Comparison of ENCODE assay signal across 8 cellular contexts in genomic region chr12:92080390-92081285, GRCh38.
DNase-seq lines count a peak whose midpoint lies in the region; ATAC-seq, FAIRE-seq and TF ChIP-seq lines count a peak whose summit lies in the region.

No MANE protein-coding gene starts in this region.

- peak; percentile 73 for DNase-seq in DND-41
- no peak for DNase-seq in K562 (ENCODE audit: extremely low read depth in 1 of 4, low spot score in 3 of 4)
- no peak for DNase-seq in osteocyte (ENCODE audit: extremely low spot score, unreplicated experiment)
- no peak for DNase-seq in HUDEP-2 (lab: John Stamatoyannopoulos, UW; ENCODE audit: unreplicated experiment in 76 of 76)
- no peak for DNase-seq in NCI-H146 (lab: John Stamatoyannopoulos, UW)
- DNase-seq in DMS 273 (lab: John Stamatoyannopoulos, UW; ENCODE audit: unreplicated experiment), result no peak

- no peak for TF ChIP-seq RAD21 in K562 (CRISPR knock-in tag; conservative IDR thresholded peaks at IDR 0.05 in 1 of 2, IDR thresholded peaks at IDR 0.05 in 1 of 2)

- no peaks in the 10 kb centered on the region for H4K20me1 ChIP-seq in DND-41 (ENCODE audit: insufficient read depth, low read length)
- no peaks in the 10 kb centered on the region for H4K20me1 ChIP-seq in Loucy (ENCODE audit: insufficient read depth, low read length, poor library complexity, severe bottlenecking)
- no peaks in the 10 kb centered on the region for H4K20me1 ChIP-seq in K562 (replicated peaks; ENCODE audit: control insufficient read depth, insufficient read depth, low read length)

- H2AFZ ChIP-seq in DND-41 (ENCODE audit: low read depth, low read length) (peak overlapping the region; percentile 51), Loucy (ENCODE audit: low read length) (peak overlapping the region; percentile 40; the same call in 1 of the 2 replicates), K562 (ENCODE audit: low read depth, low read length) (peak overlapping the region; percentile 68)

- H3K9me1 ChIP-seq in K562 (ENCODE audit: control insufficient read depth, insufficient read depth, low read length), result no peaks in the 10 kb centered on the region

- TF ChIP-seq CTCF in DND-41 (IDR thresholded peaks at IDR 0.05; ENCODE audit: borderline replicate concordance, extremely low read depth, low read length, poor library complexity, severe bottlenecking) (no peak), Loucy (conservative IDR thresholded peaks at IDR 0.05; ENCODE audit: low read length) (no peak), K562 (IDR thresholded peaks at IDR 0.05 in 2 of 3, conservative IDR thresholded peaks at IDR 0.05 in 1 of 3; ENCODE audit: insufficient read depth in 2 of 3, low read depth in 1 of 3, low read length in 3 of 3) (no peak), osteocyte (IDR thresholded peaks at IDR 0.05) (no peak)

- peak overlapping the region; percentile 9 for H3K4me3 Mint-ChIP-seq in osteocyte (ENCODE audit: unreplicated experiment)

- H3K9me3 ChIP-seq in DND-41 (ENCODE audit: insufficient read depth, low read length, severe bottlenecking), result no peaks in the 10 kb centered on the region
- no peaks in the 10 kb centered on the region for H3K9me3 ChIP-seq in Loucy (ENCODE audit: insufficient read depth, low read depth, low read length)
- no peaks in the 10 kb centered on the region for H3K9me3 ChIP-seq in K562 (replicated peaks; ENCODE audit: control insufficient read depth, insufficient read depth, low read depth, low read length)

- in situ Hi-C loops in K562 (cut with MboI), result no loop called here

- H3K79me2 ChIP-seq in DND-41 (ENCODE audit: insufficient read depth, low read length) (peaks cover 27% of the 10 kb centered on the region), Loucy (ENCODE audit: insufficient read depth, low read length) (no peaks in the 10 kb centered on the region), K562 (ENCODE audit: control insufficient read depth, insufficient read depth, low read length) (no peaks in the 10 kb centered on the region)

- BruUV-seq in K562 (replicated peaks; lab: Mats Ljungman, UMichigan), result no TSS peak

- H3K9ac ChIP-seq in DND-41 (ENCODE audit: low read depth, low read length) (peak overlapping the region; percentile 52), Loucy (ENCODE audit: low read depth, low read length, poor library complexity, severe bottlenecking) (no peak overlapping the region), K562 (ENCODE audit: insufficient read depth in 1 of 2, low read depth in 2 of 2, low read length in 2 of 2) (no peak overlapping the region)

- peak overlapping the region; percentile 6 to 44; a peak in 2 of 4 replicates for H3K4me3 ChIP-seq in DND-41 (ENCODE audit: low read depth in 1 of 2, low read length in 2 of 2)
- no peak overlapping the region for H3K4me3 ChIP-seq in Loucy (ENCODE audit: low read length, poor library complexity, severe bottlenecking)
- H3K4me3 ChIP-seq in K562, result no peak overlapping the region

- CTCF ChIA-PET in K562 (lab: Yijun Ruan, JAX; ENCODE audit: low intra/inter-chr PET ratio), result no interaction called here

- no peak for TF ChIP-seq EP300 in K562 (IDR thresholded peaks at IDR 0.05; ENCODE audit: low read length)

- no peak for TF ChIP-seq POLR2A in K562 (conservative IDR thresholded peaks at IDR 0.05)

- peak overlapping the region; percentile 68 for H3K4me2 ChIP-seq in DND-41 (ENCODE audit: insufficient read depth, low read length)
- H3K4me2 ChIP-seq in Loucy (ENCODE audit: low read depth, low read length, poor library complexity, severe bottlenecking), result peak overlapping the region; percentile 15
- peak overlapping the region; percentile 35; the same call in 1 of the 2 replicates for H3K4me2 ChIP-seq in K562 (ENCODE audit: insufficient read depth, low read length)

- no peak for FAIRE-seq in K562 (lab: Jason Lieb, UNC)

- H3K9me2 ChIP-seq in Loucy (replicated peaks; ENCODE audit: low read depth, low read length), result no peaks in the 10 kb centered on the region

- no peaks in the 10 kb centered on the region for H3K9me3 Mint-ChIP-seq in osteocyte (ENCODE audit: unreplicated experiment)

- peak; percentile 98 for ATAC-seq in DND-41 (ENCODE audit: insufficient read depth, low read depth)
- ATAC-seq in GM21717 (IDR thresholded peaks at IDR 0.05; ENCODE audit: unreplicated experiment), result peak; percentile 69
- ATAC-seq in K562, result no peak

- intact Hi-C loops in K562 (cut with micrococcal nuclease), result no loop called here

- H3K27me3 Mint-ChIP-seq in osteocyte (ENCODE audit: unreplicated experiment), result no peaks in the 10 kb centered on the region

- no peaks in the 10 kb centered on the region for H3K36me3 Mint-ChIP-seq in osteocyte (ENCODE audit: unreplicated experiment)

- H3K27me3 ChIP-seq in DND-41 (ENCODE audit: insufficient read depth, low read length, poor library complexity) (no peaks in the 10 kb centered on the region), Loucy (ENCODE audit: insufficient read depth, low read length, poor library complexity, severe bottlenecking) (no peaks in the 10 kb centered on the region), K562 (ENCODE audit: control insufficient read depth in 2 of 2, insufficient read depth in 2 of 2, low read length in 2 of 2) (no peaks in the 10 kb centered on the region)

- H3K27ac ChIP-seq in DND-41 (ENCODE audit: low read length), result peak overlapping the region; percentile 94
- no peak overlapping the region for H3K27ac ChIP-seq in K562 (ENCODE audit: extremely low read depth, low read depth, low read length)

- H3K4me1 ChIP-seq in DND-41 (ENCODE audit: insufficient read depth, low read length), result peaks cover 50% of the 10 kb centered on the region
- peaks cover 7% of the 10 kb centered on the region for H3K4me1 ChIP-seq in Loucy (ENCODE audit: insufficient read depth, low read length, poor library complexity, severe bottlenecking)
- H3K4me1 ChIP-seq in K562 (replicated peaks in 1 of 2; ENCODE audit: control insufficient read depth in 2 of 2, insufficient read depth in 2 of 2, low read length in 2 of 2), result peaks cover 0 to 44% of the 10 kb centered on the region in 2 experiments; a peak in 3 of 5 replicates

- POLR2A ChIA-PET in K562 (lab: Yijun Ruan, JAX), result interaction anchor here (1.8 kb wide), 1 partner anchor 65 kb away, joined by 5 read pairs; the partner anchor contains the start of gene BTG1

- no peaks in the 10 kb centered on the region for H3F3A ChIP-seq in Loucy (ENCODE audit: low read depth)

- peak overlapping the region; percentile 85 for H3K27ac Mint-ChIP-seq in osteocyte (ENCODE audit: unreplicated experiment)

- peaks cover 81% of the 10 kb centered on the region for H3K4me1 Mint-ChIP-seq in osteocyte (ENCODE audit: unreplicated experiment)

- 43% methylated on average over 7 of the region's 7 CpGs for WGBS in K562 (ENCODE audit: insufficient coverage, low coverage, missing lambda C conversion rate)

- H3K36me3 ChIP-seq in DND-41 (ENCODE audit: insufficient read depth, low read length) (no peaks in the 10 kb centered on the region), Loucy (ENCODE audit: insufficient read depth, low read length) (no peaks in the 10 kb centered on the region), K562 (ENCODE audit: control insufficient read depth, insufficient read depth, low read length) (no peaks in the 10 kb centered on the region)

TF ChIP-seq in K562, 482 proteins besides CTCF, POLR2A, EP300 and RAD21:
- no peak for TF ChIP-seq FOXA3 (CRISPR knock-in tag; conservative IDR thresholded peaks at IDR 0.05 in 1 of 2, IDR thresholded peaks at IDR 0.05 in 1 of 2)
- TF ChIP-seq MEIS2 (IDR thresholded peaks at IDR 0.05; ENCODE audit: partially characterized antibody), result peak; percentile 2
- TF ChIP-seq ZZZ3 (IDR thresholded peaks at IDR 0.05), result no peak
- TF ChIP-seq SMAD1 (IDR thresholded peaks at IDR 0.05; ENCODE audit: low read depth, low read length, partially characterized antibody), result no peak
- no peak for TF ChIP-seq ZNF253 (CRISPR knock-in tag; conservative IDR thresholded peaks at IDR 0.05)

Comparison
In these comparisons a context has a peak if more than half of its experiments do, and no peak if none do; other contexts are left out.
1. H3K4me2 ChIP-seq: peak in every context shown above with its lines; median percentile 68 in DND-41; 35 in K562; 15 in Loucy.
2. H3K4me3 ChIP-seq: peak in DND-41 (2 of 2); none in Loucy (single experiment) and K562 (single experiment).
3. Peak in every context shown above with its lines, with median percentiles within 50 percentile points of each other: H2AFZ ChIP-seq.